In genomic region chr3:160225181-160226025, GRCh38 we compare ENCODE assay signal across 8 cellular contexts. TPM values are rescaled to one million over a fixed set of nuclear protein-coding genes. Genes with fewer than 3 reads are reported as not detected.
DNase-seq lines count a peak whose midpoint lies in the region; ATAC-seq lines count a peak whose summit lies in the region.

Gene C3orf80, plus strand, starts transcription at chr3:160225422. Its CDS starts 214 bp downstream, at chr3:160225636.

- CTCF ChIA-PET in activated CD4-positive, alpha-beta T cell treated with anti-CD3 and anti-CD28 coated beads for 36 hours (lab: Charles Lee): interaction anchor here (0.6 to 1.4 kb wide), 12 partner anchors 9 to 251 kb away, joined by 3 to 5 read pairs (median 3); no protein-coding TSS in a partner anchor

- peaks cover 10% of the 10 kb centered on the region for H3K4me1 Mint-ChIP-seq in activated CD4-positive, alpha-beta T cell treated with anti-CD3 and anti-CD28 coated beads for 36 hours
- peaks cover 19% of the 10 kb centered on the region for H3K4me1 Mint-ChIP-seq in central memory CD8-positive, alpha-beta T cell

- peaks cover 41% of the 10 kb centered on the region for H3K27me3 Mint-ChIP-seq in activated CD4-positive, alpha-beta T cell treated with anti-CD3 and anti-CD28 coated beads for 36 hours
- H3K27me3 Mint-ChIP-seq in central memory CD8-positive, alpha-beta T cell: peaks cover 58% of the 10 kb centered on the region

- H3K36me3 Mint-ChIP-seq in activated CD4-positive, alpha-beta T cell treated with anti-CD3 and anti-CD28 coated beads for 36 hours (ENCODE audit: low read depth): no peaks in the 10 kb centered on the region
- H3K36me3 Mint-ChIP-seq in central memory CD8-positive, alpha-beta T cell (ENCODE audit: insufficient read depth): peaks cover 6% of the 10 kb centered on the region

- H3K4me3 Mint-ChIP-seq in activated CD4-positive, alpha-beta T cell treated with anti-CD3 and anti-CD28 coated beads for 36 hours: peak within 1 kb of the TSS; percentile 62
- peak within 1 kb of the TSS; percentile 79 for H3K4me3 Mint-ChIP-seq in central memory CD8-positive, alpha-beta T cell

- H3K27ac Mint-ChIP-seq in activated CD4-positive, alpha-beta T cell treated with anti-CD3 and anti-CD28 coated beads for 36 hours: no peak within 1 kb of the TSS
- H3K27ac Mint-ChIP-seq in central memory CD8-positive, alpha-beta T cell (ENCODE audit: low read depth): no peak within 1 kb of the TSS

- ATAC-seq in activated CD4-positive, alpha-beta T cell treated with anti-CD3 and anti-CD28 coated beads for 36 hours: peak; percentile 91
- peak; percentile 81 for ATAC-seq in HG02798 (IDR thresholded peaks at IDR 0.05; ENCODE audit: poor library complexity, unreplicated experiment)
- peak; percentile 78 for ATAC-seq in central memory CD8-positive, alpha-beta T cell (replicated peaks; ENCODE audit: extremely low read depth, poor library complexity, severe bottlenecking)

- intact Hi-C loops in activated CD4-positive, alpha-beta T cell treated with anti-CD3 and anti-CD28 coated beads for 36 hours (cut with DNase I, micrococcal nuclease): loop anchor here (1.0 to 10.0 kb wide), 3 partner anchors 174 to 259 kb away; partner anchors contain the start of genes IFT80 (in 1 of the 2) and SMC4 (in 1 of the 2)

- no peaks in the 10 kb centered on the region for H3K9me3 Mint-ChIP-seq in activated CD4-positive, alpha-beta T cell treated with anti-CD3 and anti-CD28 coated beads for 36 hours (ENCODE audit: low read depth)
- H3K9me3 Mint-ChIP-seq in central memory CD8-positive, alpha-beta T cell: no peaks in the 10 kb centered on the region

- POLR2A ChIA-PET in activated CD4-positive, alpha-beta T cell treated with anti-CD3 and anti-CD28 coated beads for 36 hours (lab: Charles Lee): interaction anchor here (0.5 to 0.6 kb wide), 5 partner anchors 12 to 386 kb away, joined by 3 to 8 read pairs (median 4); partner anchors contain the start of genes SCHIP1 and SMC4

- DNase-seq in activated CD4-positive, alpha-beta T cell treated with anti-CD3 and anti-CD28 coated beads for 36 hours: peak; percentile 76
- no peak for DNase-seq in activated CD4-positive, alpha-beta T cell treated with anti-CD3 and anti-CD28 coated beads for 1 hour
- peak; percentile 79 for DNase-seq in NCI-H1105 treated with DMSO at 0.1 percent for 48 hours (lab: John Stamatoyannopoulos, UW)
- DNase-seq in UCSD-AML1 (lab: John Stamatoyannopoulos, UW; ENCODE audit: unreplicated experiment): peak; percentile 65
- DNase-seq in central memory CD8-positive, alpha-beta T cell (ENCODE audit: low spot score in 2 of 2): peak; percentile 16 to 19
- DNase-seq in left kidney (ENCODE audit: low read depth, low spot score): peak; percentile 88
- peak; percentile 52 for DNase-seq in stimulated activated CD4-positive, alpha-beta T cell treated with anti-CD3 and anti-CD28 coated beads, Interleukin-4, amount 100 ng/mL, for 1 hour

RNA-seq across cellular contexts. Expression of gene C3orf80, which starts in this region (rescaled TPM):
- total RNA-seq in activated CD4-positive, alpha-beta T cell treated with anti-CD3 and anti-CD28 coated beads for 36 hours: under 1 TPM in 1 of 2 experiments, not detected in 1; 0.09 TPM

Comparison
In these comparisons a context has a peak if more than half of its experiments do, and no peak if none do; other contexts are left out.
1. Peak in DNase-seq and ATAC-seq in activated CD4-positive, alpha-beta T cell treated with anti-CD3 and anti-CD28 coated beads for 36 hours; RNA of the gene not detected or under 1 TPM.